ENCODE assay signal across 19 cellular contexts in the genomic region with DNA sequence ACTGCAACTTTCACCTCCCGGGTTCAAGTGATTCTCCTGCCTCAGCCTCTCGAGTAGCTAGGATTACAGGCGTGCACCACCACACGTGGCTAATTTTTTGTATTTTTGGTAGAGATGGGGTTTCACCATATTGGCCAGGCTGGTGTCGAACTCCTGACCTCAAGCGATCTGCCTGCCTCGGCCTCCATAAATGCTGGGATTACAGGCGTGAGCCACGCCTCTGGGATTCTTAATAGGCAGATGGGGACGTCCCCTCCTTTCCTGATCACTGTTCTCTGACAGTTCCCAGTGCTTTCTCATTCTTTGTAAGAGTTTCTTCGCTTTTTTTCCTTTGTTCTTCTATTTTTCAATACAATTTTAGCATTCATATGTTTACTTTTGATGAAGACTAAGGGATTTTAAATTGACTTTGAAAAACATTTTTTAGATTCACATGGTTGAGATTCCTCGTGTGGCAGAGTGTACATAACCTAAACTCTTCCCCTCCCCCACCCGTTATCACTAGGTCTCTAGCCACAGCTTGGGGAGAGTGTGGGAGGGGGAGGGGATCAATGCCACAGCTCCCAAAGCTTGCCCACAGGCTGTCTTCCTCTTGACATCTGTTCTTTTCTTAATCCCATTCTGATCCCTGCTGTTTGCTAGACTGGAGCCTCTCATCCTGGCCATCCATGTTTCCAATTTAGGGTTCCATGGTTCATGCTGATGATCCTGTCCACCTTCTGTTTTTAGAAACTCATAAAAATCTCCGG. TPM values are rescaled to one million over a fixed set of nuclear protein-coding genes. Genes with fewer than 3 reads are reported as not detected.
DNase-seq lines count a peak whose midpoint lies in the region; ATAC-seq and TF ChIP-seq lines count a peak whose summit lies in the region.
"Had no signal": no experiment of that assay in that cellular context is flagged by ENCODE, and none has a peak within 500 bp of the region (broad histone marks: within the 10 kb centered on the region; RNA-seq: fewer than 3 reads in every experiment).

No MANE protein-coding gene starts in this region.

- TF ChIP-seq POLR2A in HCT116 (IDR thresholded peaks at IDR 0.05; ENCODE audit: borderline replicate concordance, extremely low read depth, insufficient read depth, insufficient read length) = no peak

- CTCF ChIA-PET in HCT116 (lab: Charles Lee) = no interaction called here
- CTCF ChIA-PET in activated naive CD4-positive, alpha-beta T cell treated with anti-CD3 and anti-CD28 coated beads, Interleukin-2, amount 10 ng/mL, durations not matched to agents 7 days and 5 days (lab: Charles Lee) = interaction anchor here (0.6 kb wide), 1 partner anchor 442 kb away, joined by 3 read pairs; no protein-coding TSS in a partner anchor

- H3K4me3 ChIP-seq in HCT116 (replicated peaks in 1 of 2; ENCODE audit: low read depth in 1 of 2, low read length in 2 of 2) (no peak overlapping the region), neural progenitor cell (no peak overlapping the region), right atrium auricular region (no peak overlapping the region)
- H3K4me3 ChIP-seq: gastrocnemius medialis, lower lobe of right lung, transverse colon had no signal

- H3K9me3 ChIP-seq in HCT116 (ENCODE audit: control insufficient read depth in 1 of 2, insufficient read depth in 1 of 2, low read depth in 1 of 2, low read length in 2 of 2) (no peaks in the 10 kb centered on the region), neural progenitor cell (ENCODE audit: low read depth) (no peaks in the 10 kb centered on the region), right atrium auricular region (no peaks in the 10 kb centered on the region)
- H3K9me3 ChIP-seq: gastrocnemius medialis, lower lobe of right lung, SK-N-SH, transverse colon had no signal

- H3K4me2 ChIP-seq in HCT116 (ENCODE audit: low read length) (peak overlapping the region; percentile 80), neural progenitor cell (no peak overlapping the region)
- H3K4me2 ChIP-seq: SK-N-SH had no signal

- no peaks in the 10 kb centered on the region for H3K36me3 Mint-ChIP-seq in neural progenitor cell
- H3K36me3 Mint-ChIP-seq in activated naive CD4-positive, alpha-beta T cell treated with anti-CD3 and anti-CD28 coated beads, Interleukin-2, amount 10 ng/mL, durations not matched to agents 7 days and 5 days = no peaks in the 10 kb centered on the region
- H3K36me3 Mint-ChIP-seq: naive thymus-derived CD8-positive, alpha-beta T cell; stimulated activated memory B cell treated with anti-CD40 and anti-IgM and Interleukin-4, amounts not matched to agents 10 μg/mL and 1 μg/mL and 100 μg/mL, for 72 hours had no signal

- H2AFZ ChIP-seq in HCT116 (ENCODE audit: low read depth, low read length, poor library complexity, severe bottlenecking) (no peak overlapping the region), neural progenitor cell (replicated peaks) (no peak overlapping the region)

- peaks cover 5% of the 10 kb centered on the region for H3K27me3 Mint-ChIP-seq in neural progenitor cell (ENCODE audit: insufficient read depth, low read depth)
- peaks cover 46% of the 10 kb centered on the region for H3K27me3 Mint-ChIP-seq in activated naive CD4-positive, alpha-beta T cell treated with anti-CD3 and anti-CD28 coated beads, Interleukin-2, amount 10 ng/mL, durations not matched to agents 7 days and 5 days

- H3K4me3 Mint-ChIP-seq in neural progenitor cell = no peak overlapping the region
- H3K4me3 Mint-ChIP-seq in activated naive CD4-positive, alpha-beta T cell treated with anti-CD3 and anti-CD28 coated beads, Interleukin-2, amount 10 ng/mL, durations not matched to agents 7 days and 5 days = no peak overlapping the region
- H3K4me3 Mint-ChIP-seq: activated CD4-positive, alpha-beta memory T cell treated with anti-CD3 and anti-CD28 coated beads, Interleukin-2, amount 10 ng/mL, durations not matched to agents 7 days and 5 days; naive thymus-derived CD8-positive, alpha-beta T cell; stimulated activated memory B cell treated with anti-CD40 and anti-IgM and Interleukin-4, amounts not matched to agents 10 μg/mL and 1 μg/mL and 100 μg/mL, for 72 hours had no signal

- H3K4me1 ChIP-seq in HCT116 (ENCODE audit: control insufficient read depth in 1 of 2, insufficient read depth in 2 of 2, low read length in 2 of 2) = peaks cover 77 to 97% of the 10 kb centered on the region in 2 experiments
- no peaks in the 10 kb centered on the region for H3K4me1 ChIP-seq in neural progenitor cell
- peaks cover 0 to 3% of the 10 kb centered on the region in 2 donors for H3K4me1 ChIP-seq in right atrium auricular region
- H3K4me1 ChIP-seq: gastrocnemius medialis had no signal

- H3K9ac ChIP-seq in HCT116 (ENCODE audit: low read length) (peak overlapping the region; percentile 79), neural progenitor cell (no peak overlapping the region)
- H3K9ac ChIP-seq: SK-N-SH had no signal

- no peaks in the 10 kb centered on the region for H3K9me2 ChIP-seq in HCT116 (ENCODE audit: insufficient read depth)
- H3K9me2 ChIP-seq: SK-N-SH had no signal

- H4K20me1 ChIP-seq in HCT116 (ENCODE audit: insufficient read depth) = no peaks in the 10 kb centered on the region
- H4K20me1 ChIP-seq in neural progenitor cell (ENCODE audit: low read depth) = no peaks in the 10 kb centered on the region

- DNase-seq in HCT116 (ENCODE audit: low read depth, low spot score) (no peak), NCI-H82 (lab: John Stamatoyannopoulos, UW) (peak; percentile 92), amniotic epithelial cell (ENCODE audit: low read depth) (peak; percentile 60), neural progenitor cell (ENCODE audit: low spot score) (peak; percentile 24), NCI-H1930 (lab: John Stamatoyannopoulos, UW) (no peak), NCI-H226 (no peak), right atrium auricular region (ENCODE audit: low spot score) (no peak)
- no peak for DNase-seq in activated naive CD4-positive, alpha-beta T cell treated with anti-CD3 and anti-CD28 coated beads, Interleukin-2, amount 10 ng/mL, durations not matched to agents 7 days and 5 days
- DNase-seq: activated CD4-positive, alpha-beta memory T cell treated with anti-CD3 and anti-CD28 coated beads, Interleukin-2, amount 10 ng/mL, durations not matched to agents 7 days and 5 days; amniotic stem cell; gastrocnemius medialis; lower lobe of right lung; naive thymus-derived CD8-positive, alpha-beta T cell; NCI-H1105; SK-N-SH; stimulated activated CD4-positive, alpha-beta T cell treated with anti-CD3 and anti-CD28 coated beads, Interleukin-12 subunit alpha, Interleukin-12 subunit beta, amount 100 ng/mL, for 4 hours; transverse colon had no signal

- RAD21 ChIA-PET in HCT116 (lab: Charles Lee; ENCODE audit: low non-redundant PET in 1 of 2, low total read pairs in 2 of 2, uncharacterized antibody in 2 of 2, unreplicated experiment in 2 of 2) = interaction anchor here in 1 of 2 experiments (0.7 kb wide), 1 partner anchor 14 kb away, joined by 3 read pairs; no protein-coding TSS in a partner anchor

- POLR2A ChIA-PET in HCT116 (lab: Charles Lee) = interaction anchor here (0.7 to 1.1 kb wide), 3 partner anchors 11 to 405 kb away, joined by 3 to 4 read pairs (median 3); a partner anchor contains a TSS

- BruUV-seq in HCT116 (replicated peaks; lab: Mats Ljungman, UMichigan) = no TSS peak

- TF ChIP-seq RAD21 in HCT116 (IDR thresholded peaks at IDR 0.05; ENCODE audit: low read depth) = no peak

- H3K79me2 ChIP-seq in HCT116 (ENCODE audit: insufficient read depth, low read length) (peaks cover 92% of the 10 kb centered on the region), neural progenitor cell (ENCODE audit: low read depth) (no peaks in the 10 kb centered on the region)

- no peaks in the 10 kb centered on the region for H3K9me3 Mint-ChIP-seq in neural progenitor cell
- H3K9me3 Mint-ChIP-seq in activated naive CD4-positive, alpha-beta T cell treated with anti-CD3 and anti-CD28 coated beads, Interleukin-2, amount 10 ng/mL, durations not matched to agents 7 days and 5 days = no peaks in the 10 kb centered on the region
- H3K9me3 Mint-ChIP-seq: activated CD4-positive, alpha-beta memory T cell treated with anti-CD3 and anti-CD28 coated beads, Interleukin-2, amount 10 ng/mL, durations not matched to agents 7 days and 5 days; activated T-helper 17 cell treated with anti-CD3 and anti-CD28 coated beads, Interleukin-2, amount 50 U/mL, for 72 hours; naive thymus-derived CD8-positive, alpha-beta T cell; stimulated activated memory B cell treated with anti-CD40 and anti-IgM and Interleukin-4, amounts not matched to agents 10 μg/mL and 1 μg/mL and 100 μg/mL, for 72 hours had no signal

- ATAC-seq in HCT116 = no peak
- ATAC-seq: activated T-helper 17 cell treated with anti-CD3 and anti-CD28 coated beads, Interleukin-2, amount 50 U/mL, for 72 hours; gastrocnemius medialis; lower lobe of right lung; naive thymus-derived CD8-positive, alpha-beta T cell; stimulated activated memory B cell treated with anti-CD40 and anti-IgM and Interleukin-4, amounts not matched to agents 10 μg/mL and 1 μg/mL and 100 μg/mL, for 72 hours had no signal

- TF ChIP-seq CTCF in HCT116 (IDR thresholded peaks at IDR 0.05 in 2 of 3, conservative IDR thresholded peaks at IDR 0.05 in 1 of 3; ENCODE audit: borderline replicate concordance in 1 of 3, insufficient read depth in 1 of 3, low read depth in 2 of 3, low read length in 2 of 3) (no peak), neural progenitor cell (IDR thresholded peaks at IDR 0.05) (no peak), right atrium auricular region (IDR thresholded peaks at IDR 0.05) (no peak)

- intact Hi-C loops in HCT116 (cut with micrococcal nuclease) = loop anchor here (5.0 kb wide), 1 partner anchor 426 kb away; a partner anchor contains a TSS

- no peak overlapping the region for H3K27ac Mint-ChIP-seq in neural progenitor cell
- no peak overlapping the region for H3K27ac Mint-ChIP-seq in activated naive CD4-positive, alpha-beta T cell treated with anti-CD3 and anti-CD28 coated beads, Interleukin-2, amount 10 ng/mL, durations not matched to agents 7 days and 5 days
- H3K27ac Mint-ChIP-seq: activated CD4-positive, alpha-beta memory T cell treated with anti-CD3 and anti-CD28 coated beads, Interleukin-2, amount 10 ng/mL, durations not matched to agents 7 days and 5 days; activated T-helper 17 cell treated with anti-CD3 and anti-CD28 coated beads, Interleukin-2, amount 50 U/mL, for 72 hours; naive thymus-derived CD8-positive, alpha-beta T cell; stimulated activated memory B cell treated with anti-CD40 and anti-IgM and Interleukin-4, amounts not matched to agents 10 μg/mL and 1 μg/mL and 100 μg/mL, for 72 hours had no signal

- H3K36me3 ChIP-seq in HCT116 (ENCODE audit: control insufficient read depth in 1 of 2, insufficient read depth in 2 of 2, low read length in 2 of 2) = peaks cover 0 to under 1% of the 10 kb centered on the region in 2 experiments; a peak in 1 of 4 replicates
- no peaks in the 10 kb centered on the region for H3K36me3 ChIP-seq in neural progenitor cell
- H3K36me3 ChIP-seq in right atrium auricular region = no peaks in the 10 kb centered on the region
- H3K36me3 ChIP-seq: gastrocnemius medialis, lower lobe of right lung, transverse colon had no signal

- H3F3A ChIP-seq in neural progenitor cell (ENCODE audit: low read depth) = no peaks in the 10 kb centered on the region

- H3K27me3 ChIP-seq in HCT116 (ENCODE audit: insufficient read depth, low read length) (no peaks in the 10 kb centered on the region), neural progenitor cell (no peaks in the 10 kb centered on the region), right atrium auricular region (no peaks in the 10 kb centered on the region)
- H3K27me3 ChIP-seq: gastrocnemius medialis, transverse colon had no signal

- peaks cover 14% of the 10 kb centered on the region for H3K4me1 Mint-ChIP-seq in neural progenitor cell
- H3K4me1 Mint-ChIP-seq in activated naive CD4-positive, alpha-beta T cell treated with anti-CD3 and anti-CD28 coated beads, Interleukin-2, amount 10 ng/mL, durations not matched to agents 7 days and 5 days = peaks cover 25% of the 10 kb centered on the region

- H3K27ac ChIP-seq in HCT116 (ENCODE audit: low read depth, low read length) = peak overlapping the region; percentile 92
- H3K27ac ChIP-seq in neural progenitor cell = no peak overlapping the region
- no peak overlapping the region for H3K27ac ChIP-seq in right atrium auricular region
- H3K27ac ChIP-seq: gastrocnemius medialis, lower lobe of right lung, transverse colon had no signal

RNA-seq across cellular contexts. Expression of a gene that starts 11.0 kb away (rescaled TPM):
- total RNA-seq in HCT116 (2021; ENCODE audit: unreplicated experiment) (47.5 TPM), neural progenitor cell (ENCODE audit: low replicate concordance) (1.9 and 4.4 TPM in 2 replicates), right atrium auricular region (1 to 10 TPM in 1 of 2 donors, under 1 TPM in 1; 0.59 to 1.0 TPM)
- 46.0 and 48.3 TPM in 2 replicates for polyA plus RNA-seq in HCT116 (2012)
- total RNA-seq: naive thymus-derived CD8-positive, alpha-beta T cell had no signal

RNA-seq across cellular contexts. Expression of a gene that starts 43.5 kb away (rescaled TPM):
- total RNA-seq in HCT116 (2021; ENCODE audit: unreplicated experiment) (33.5 TPM), neural progenitor cell (ENCODE audit: low replicate concordance) (36.2 and 43.9 TPM in 2 replicates), right atrium auricular region (10 to 100 TPM; 14.5 to 20.9 TPM)
- polyA plus RNA-seq in HCT116 (2012) = 29.3 and 36.6 TPM in 2 replicates

RNA-seq across cellular contexts. Expression of a gene that starts 43.7 kb away (rescaled TPM):
- total RNA-seq in HCT116 (2021; ENCODE audit: unreplicated experiment) (61.3 TPM), neural progenitor cell (ENCODE audit: low replicate concordance) (47.1 and 52.9 TPM in 2 replicates), right atrium auricular region (10 to 100 TPM; 39.1 to 47.1 TPM)
- polyA plus RNA-seq in HCT116 (2012) = 34.5 and 41.1 TPM in 2 replicates

Comparison
In these comparisons a context has a peak if more than half of its experiments do, and no peak if none do; other contexts are left out.
1. DNase-seq: peak in NCI-H82 (single experiment), amniotic epithelial cell (single experiment) and neural progenitor cell (single experiment); none in HCT116 (single experiment), NCI-H1930 (0 of 2), activated naive CD4-positive, alpha-beta T cell treated with anti-CD3 and anti-CD28 coated beads, Interleukin-2, amount 10 ng/mL, durations not matched to agents 7 days and 5 days (single experiment), NCI-H226 (single experiment) and right atrium auricular region (single experiment).